10 cellular contexts compared by ENCODE assay signal in genomic region chr17:2259769-2260536, GRCh38. TPM values are rescaled to one million over a fixed set of nuclear protein-coding genes. Genes with fewer than 3 reads are reported as not detected.
DNase-seq lines count a peak whose midpoint lies in the region; ATAC-seq and TF ChIP-seq lines count a peak whose summit lies in the region.
"Had no signal": no experiment of that assay in that cellular context is flagged by ENCODE, and none has a peak within 500 bp of the region (broad histone marks: within the 10 kb centered on the region; RNA-seq: fewer than 3 reads in every experiment).

No MANE protein-coding gene starts in this region.

- no peak overlapping the region for H4K91ac ChIP-seq in trophoblast cell (ENCODE audit: low read depth, low read length)

- intact Hi-C loops in Right ventricle myocardium superior (cut with DNase I): no loop called here

- no peak overlapping the region for H2AK5ac ChIP-seq in trophoblast cell (ENCODE audit: low read length)

- peak; percentile 38 for DNase-seq in LHCN-M2 (ENCODE audit: low read depth)
- peak; percentile 46 for DNase-seq in activated T-helper 9 cell treated with anti-CD3 and anti-CD28 coated beads, Interleukin-2, amount 50 U/mL, for 16 hours (ENCODE audit: low read depth)
- no peak for DNase-seq in trophoblast cell
- no peak for DNase-seq in Ammon's horn (ENCODE audit: low spot score)
- DNase-seq in amniotic stem cell (lab: John Stamatoyannopoulos, UW): no peak
- DNase-seq in suprapubic skin (ENCODE audit: low spot score in 2 of 2): no peak
- DNase-seq in Right ventricle myocardium superior: no peak

- H2BK5ac ChIP-seq in trophoblast cell (ENCODE audit: low read depth, low read length, poor library complexity): no peak overlapping the region

- H3K4me3 ChIP-seq in trophoblast cell (ENCODE audit: low read depth, low read length) (no peak overlapping the region), suprapubic skin (no peak overlapping the region)
- H3K4me3 ChIP-seq: SJCRH30 had no signal

- H3K27me3 ChIP-seq in trophoblast cell (ENCODE audit: insufficient read depth, low read length) (no peaks in the 10 kb centered on the region), suprapubic skin (no peaks in the 10 kb centered on the region)
- H3K27me3 ChIP-seq: neutrophil, SJCRH30 had no signal

- H3K9ac ChIP-seq in trophoblast cell (ENCODE audit: low read length): peak overlapping the region; percentile 47

- H3K23ac ChIP-seq in trophoblast cell (ENCODE audit: low read length): no peak overlapping the region

- H3K4me2 ChIP-seq in trophoblast cell (ENCODE audit: low read length): peak overlapping the region; percentile 19

- ATAC-seq in GM19468 (IDR thresholded peaks at IDR 0.05; ENCODE audit: extremely low read depth, unreplicated experiment): peak; percentile 45
- ATAC-seq in Right ventricle myocardium superior (ENCODE audit: poor library complexity): no peak

- no peaks in the 10 kb centered on the region for H3K79me2 ChIP-seq in trophoblast cell (ENCODE audit: control insufficient read depth, insufficient read depth, low read length, poor library complexity)

- no peak overlapping the region for H4K8ac ChIP-seq in trophoblast cell (ENCODE audit: low read depth, low read length)

- H3K79me1 ChIP-seq in trophoblast cell (ENCODE audit: low read length): no peaks in the 10 kb centered on the region

- H3K36me3 ChIP-seq in trophoblast cell (ENCODE audit: control insufficient read depth in 1 of 2, insufficient read depth in 2 of 2, low read length in 2 of 2) (peaks cover 0 to 8% of the 10 kb centered on the region in 2 experiments), suprapubic skin (peaks cover 4% of the 10 kb centered on the region)
- H3K36me3 ChIP-seq: SJCRH30 had no signal

- no peak for TF ChIP-seq EP300 in suprapubic skin (IDR thresholded peaks at IDR 0.05)

- no CpG with 5 or more reads among the region's 8 CpGs for WGBS in trophoblast cell (ENCODE audit: extremely low coverage, insufficient coverage, insufficient read length)
- WGBS in suprapubic skin: 77% methylated on average over 8 of the region's 8 CpGs

- H2BK12ac ChIP-seq in trophoblast cell (ENCODE audit: low read length): no peak overlapping the region

- H4K12ac ChIP-seq in trophoblast cell (ENCODE audit: low read depth, low read length): no peak overlapping the region

- H2BK120ac ChIP-seq in trophoblast cell (ENCODE audit: insufficient read depth, low read length, poor library complexity): no peak overlapping the region

- H3K27ac ChIP-seq in trophoblast cell (ENCODE audit: low read depth, low read length) (no peak overlapping the region), suprapubic skin (no peak overlapping the region)
- H3K27ac ChIP-seq: neutrophil, SJCRH30 had no signal

- no peak overlapping the region for H3K18ac ChIP-seq in trophoblast cell (ENCODE audit: low read length)

- H3K9me3 ChIP-seq in trophoblast cell (ENCODE audit: insufficient read depth, low read depth, low read length) (no peaks in the 10 kb centered on the region), suprapubic skin (no peaks in the 10 kb centered on the region)
- H3K9me3 ChIP-seq: neutrophil, SJCRH30 had no signal

- no peak for TF ChIP-seq POLR2A in suprapubic skin (IDR thresholded peaks at IDR 0.05)

- no peak overlapping the region for H3K4ac ChIP-seq in trophoblast cell (ENCODE audit: low read depth, low read length)

- H3K4me1 ChIP-seq in trophoblast cell (ENCODE audit: control insufficient read depth in 1 of 2, insufficient read depth in 2 of 2, low read length in 2 of 2) (peaks cover 0 to 5% of the 10 kb centered on the region in 2 experiments), suprapubic skin (peaks cover 27% of the 10 kb centered on the region)
- H3K4me1 ChIP-seq: SJCRH30 had no signal

- H3K14ac ChIP-seq in trophoblast cell (ENCODE audit: low read length): no peak overlapping the region

- H2AFZ ChIP-seq in trophoblast cell (ENCODE audit: insufficient read depth, low read length, poor library complexity): no peak overlapping the region

- no peak for TF ChIP-seq CTCF in suprapubic skin (IDR thresholded peaks at IDR 0.05)

RNA-seq across cellular contexts. Expression of gene SMG6, which starts 43.6 kb away (rescaled TPM):
- total RNA-seq in LHCN-M2 (2014; rRNA removed) (23.5 and 35.5 TPM in 2 replicates), suprapubic skin (10 to 100 TPM; 29.6 to 58.6 (median 45.5) TPM), Right ventricle myocardium superior (19.3 TPM)
- 31.0 TPM for polyA plus RNA-seq in LHCN-M2 (2012)
- polyA plus RNA-seq in trophoblast cell (2013): 16.7 and 17.2 TPM in 2 replicates

RNA-seq across cellular contexts. Expression of gene SRR, which starts 43.8 kb away (rescaled TPM):
- total RNA-seq in LHCN-M2 (2014; rRNA removed) (64.4 and 65.5 TPM in 2 replicates), suprapubic skin (10 to 100 TPM in 3 of 4 donors, 1 to 10 TPM in 1; 4.0 to 13.9 (median 11.2) TPM), Right ventricle myocardium superior (8.3 TPM)
- polyA plus RNA-seq in LHCN-M2 (2012): 42.3 TPM
- polyA plus RNA-seq in trophoblast cell (2013): 14.3 and 15.6 TPM in 2 replicates

Comparison
In these comparisons a context has a peak if more than half of its experiments do, and no peak if none do; other contexts are left out.
1. DNase-seq: peak in LHCN-M2 (single experiment) and activated T-helper 9 cell treated with anti-CD3 and anti-CD28 coated beads, Interleukin-2, amount 50 U/mL, for 16 hours (single experiment); none in trophoblast cell (0 of 2), Ammon's horn (single experiment), amniotic stem cell (single experiment), suprapubic skin (0 of 2) and Right ventricle myocardium superior (single experiment).